In the genomic region with DNA sequence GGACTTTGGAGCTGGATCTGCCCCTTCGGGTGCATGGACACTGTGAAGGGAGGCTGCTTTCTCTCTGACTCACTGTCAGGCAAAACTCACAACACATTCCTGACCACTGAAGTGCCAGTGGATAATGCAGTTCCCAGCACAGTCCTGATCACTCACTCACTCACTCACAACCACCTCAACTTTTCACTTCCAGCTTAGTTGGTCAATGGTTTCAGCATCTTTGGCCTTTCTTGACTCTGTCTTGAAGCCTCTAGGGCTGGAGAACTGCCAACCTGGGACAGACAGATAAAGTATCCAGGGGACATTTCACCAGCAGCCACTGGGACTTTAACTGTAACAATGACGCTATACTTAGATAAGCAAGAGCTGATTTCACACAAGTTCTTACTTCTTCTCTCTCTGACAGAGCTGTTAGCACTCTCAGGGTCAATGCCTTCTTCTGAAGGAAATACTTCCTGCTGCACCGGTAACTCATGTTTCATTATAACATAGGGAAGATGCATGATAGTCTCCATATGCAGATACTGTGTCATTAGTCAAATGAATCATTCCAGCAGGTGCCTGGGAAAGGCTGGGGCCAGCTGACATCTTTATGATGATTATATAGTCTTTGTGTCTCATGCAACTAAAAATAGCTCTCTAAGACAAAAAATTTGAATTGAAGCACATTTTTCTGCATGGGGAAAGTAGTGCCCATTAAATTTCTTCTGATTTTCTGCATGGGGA, we compare ENCODE assay signal across 12 cellular contexts.
DNase-seq lines count a peak whose midpoint lies in the region; ATAC-seq, FAIRE-seq and TF ChIP-seq lines count a peak whose summit lies in the region.
"Had no signal": no experiment of that assay in that cellular context is flagged by ENCODE, and none has a peak within 500 bp of the region (broad histone marks: within the 10 kb centered on the region; RNA-seq: fewer than 3 reads in every experiment).

No MANE protein-coding gene starts in this region.

- no peak for TF ChIP-seq CTCF in bronchial epithelial cell (IDR thresholded peaks at IDR 0.05; ENCODE audit: insufficient read depth, low read length, severe bottlenecking)

- H3K27ac ChIP-seq in ACC112 (ENCODE audit: low read depth, low read length): peak overlapping the region; percentile 83

- ATAC-seq in GM21619 (IDR thresholded peaks at IDR 0.05; ENCODE audit: unreplicated experiment) (no peak), HG03025 (IDR thresholded peaks at IDR 0.05; ENCODE audit: low FRiP score, unreplicated experiment) (no peak), GM19467 (IDR thresholded peaks at IDR 0.05; ENCODE audit: unreplicated experiment) (no peak)

- H3K27me3 ChIP-seq in ACC112 (ENCODE audit: insufficient read depth, low read length): no peaks in the 10 kb centered on the region
- H3K27me3 ChIP-seq in bronchial epithelial cell (ENCODE audit: control insufficient read depth, insufficient read depth, low read length): no peaks in the 10 kb centered on the region

- H2AFZ ChIP-seq in ACC112 (ENCODE audit: low read length, unreplicated experiment): no peak overlapping the region

- H3K36me3 ChIP-seq in ACC112 (ENCODE audit: insufficient read depth, low read length) (no peaks in the 10 kb centered on the region), bronchial epithelial cell (ENCODE audit: control insufficient read depth, insufficient read depth, low read length) (no peaks in the 10 kb centered on the region)

- H3K79me2 ChIP-seq in ACC112 (ENCODE audit: control insufficient read depth, insufficient read depth, low read length, unreplicated experiment): no peaks in the 10 kb centered on the region

- peak; percentile 93 for FAIRE-seq in HTR-8/SVneo (lab: Jason Lieb, UNC)
- peak; percentile 70 for FAIRE-seq in bronchial epithelial cell (lab: Jason Lieb, UNC)

- no peak overlapping the region for H3K4me3 ChIP-seq in ACC112 (ENCODE audit: low read depth, low read length)
- H3K4me3 ChIP-seq in bronchial epithelial cell (ENCODE audit: low read depth, low read length): no peak overlapping the region
- H3K4me3 ChIP-seq: skin epidermis had no signal

- DNase-seq in HTR-8/SVneo (ENCODE audit: insufficient read length, low spot score) (peak; percentile 82), bronchial epithelial cell (ENCODE audit: low read depth) (peak; percentile 70), iris pigment epithelial cell (ENCODE audit: low read depth) (peak; percentile 98), SIG-M5 treated with dmso at 0.1 percent for 504 hours (lab: John Stamatoyannopoulos, UW; ENCODE audit: unreplicated experiment) (no peak)
- DNase-seq: activated T-cell treated with anti-CD3 and anti-CD28 coated beads, Interleukin-2, amount 50 U/mL, for 4 hours; NCI-H82; T-helper 9 cell had no signal

- peaks cover 20% of the 10 kb centered on the region for H3K4me1 ChIP-seq in ACC112 (ENCODE audit: control insufficient read depth, insufficient read depth, low read length, unreplicated experiment)
